1 cellular context compared by ENCODE assay signal in the genomic region with DNA sequence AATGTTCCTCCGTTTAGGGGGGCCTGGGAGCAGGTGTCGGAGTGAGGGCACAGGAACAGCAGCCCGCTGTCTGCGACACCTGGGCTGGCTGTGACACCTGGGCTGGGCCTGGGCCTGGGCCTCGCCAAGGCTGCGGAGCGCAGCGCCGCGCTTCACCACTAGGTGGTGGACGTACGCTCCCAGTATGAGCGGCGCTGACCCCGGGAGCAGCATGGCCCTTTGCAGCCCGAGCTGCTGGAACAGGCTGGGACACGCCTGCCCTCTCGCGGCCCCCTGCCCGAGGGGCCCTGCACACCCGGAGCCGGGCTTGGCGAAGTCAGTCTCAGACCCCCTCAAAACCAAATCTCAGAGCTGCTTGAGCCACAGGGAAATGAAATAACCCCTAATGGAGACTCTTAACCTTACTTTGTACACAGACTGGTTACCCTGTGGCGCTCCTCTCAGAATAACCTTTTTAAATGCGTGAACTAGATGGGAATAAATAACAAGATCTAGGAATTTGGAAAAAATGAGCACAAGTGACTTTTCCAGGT.
TF ChIP-seq lines count a peak whose summit lies in the region.

No MANE protein-coding gene starts in this region.

TF ChIP-seq in K562, 482 proteins besides CTCF, POLR2A, EP300 and RAD21 (continued from another document and continues in another):
- TF ChIP-seq, protein P1, sequence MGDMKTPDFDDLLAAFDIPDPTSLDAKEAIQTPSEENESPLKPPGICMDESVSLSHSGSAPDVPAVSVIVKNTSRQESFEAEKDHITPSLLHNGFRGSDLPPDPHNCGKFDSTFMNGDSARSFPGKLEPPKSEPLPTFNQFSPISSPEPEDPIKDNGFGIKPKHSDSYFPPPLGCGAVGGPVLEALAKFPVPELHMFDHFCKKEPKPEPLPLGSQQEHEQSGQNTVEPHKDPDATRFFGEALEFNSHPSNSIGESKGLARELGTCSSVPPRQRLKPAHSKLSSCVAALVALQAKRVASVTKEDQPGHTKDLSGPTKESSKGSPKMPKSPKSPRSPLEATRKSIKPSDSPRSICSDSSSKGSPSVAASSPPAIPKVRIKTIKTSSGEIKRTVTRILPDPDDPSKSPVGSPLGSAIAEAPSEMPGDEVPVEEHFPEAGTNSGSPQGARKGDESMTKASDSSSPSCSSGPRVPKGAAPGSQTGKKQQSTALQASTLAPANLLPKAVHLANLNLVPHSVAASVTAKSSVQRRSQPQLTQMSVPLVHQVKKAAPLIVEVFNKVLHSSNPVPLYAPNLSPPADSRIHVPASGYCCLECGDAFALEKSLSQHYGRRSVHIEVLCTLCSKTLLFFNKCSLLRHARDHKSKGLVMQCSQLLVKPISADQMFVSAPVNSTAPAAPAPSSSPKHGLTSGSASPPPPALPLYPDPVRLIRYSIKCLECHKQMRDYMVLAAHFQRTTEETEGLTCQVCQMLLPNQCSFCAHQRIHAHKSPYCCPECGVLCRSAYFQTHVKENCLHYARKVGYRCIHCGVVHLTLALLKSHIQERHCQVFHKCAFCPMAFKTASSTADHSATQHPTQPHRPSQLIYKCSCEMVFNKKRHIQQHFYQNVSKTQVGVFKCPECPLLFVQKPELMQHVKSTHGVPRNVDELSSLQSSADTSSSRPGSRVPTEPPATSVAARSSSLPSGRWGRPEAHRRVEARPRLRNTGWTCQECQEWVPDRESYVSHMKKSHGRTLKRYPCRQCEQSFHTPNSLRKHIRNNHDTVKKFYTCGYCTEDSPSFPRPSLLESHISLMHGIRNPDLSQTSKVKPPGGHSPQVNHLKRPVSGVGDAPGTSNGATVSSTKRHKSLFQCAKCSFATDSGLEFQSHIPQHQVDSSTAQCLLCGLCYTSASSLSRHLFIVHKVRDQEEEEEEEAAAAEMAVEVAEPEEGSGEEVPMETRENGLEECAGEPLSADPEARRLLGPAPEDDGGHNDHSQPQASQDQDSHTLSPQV (IDR thresholded peaks at IDR 0.05), result no peak
- peak; percentile 68; the same call in 1 of the 2 replicates for TF ChIP-seq CTBP1 (IDR thresholded peaks at IDR 0.05; ENCODE audit: borderline replicate concordance)
- TF ChIP-seq TEAD1 (CRISPR knock-in tag; IDR thresholded peaks at IDR 0.05), result 0 out of 4 replicates have a peak, but pooled peaks of 1 of the 2 experiments have one; percentile 23
- no peak for TF ChIP-seq ZBTB17 (CRISPR knock-in tag; IDR thresholded peaks at IDR 0.05)
- TF ChIP-seq, protein P2, sequence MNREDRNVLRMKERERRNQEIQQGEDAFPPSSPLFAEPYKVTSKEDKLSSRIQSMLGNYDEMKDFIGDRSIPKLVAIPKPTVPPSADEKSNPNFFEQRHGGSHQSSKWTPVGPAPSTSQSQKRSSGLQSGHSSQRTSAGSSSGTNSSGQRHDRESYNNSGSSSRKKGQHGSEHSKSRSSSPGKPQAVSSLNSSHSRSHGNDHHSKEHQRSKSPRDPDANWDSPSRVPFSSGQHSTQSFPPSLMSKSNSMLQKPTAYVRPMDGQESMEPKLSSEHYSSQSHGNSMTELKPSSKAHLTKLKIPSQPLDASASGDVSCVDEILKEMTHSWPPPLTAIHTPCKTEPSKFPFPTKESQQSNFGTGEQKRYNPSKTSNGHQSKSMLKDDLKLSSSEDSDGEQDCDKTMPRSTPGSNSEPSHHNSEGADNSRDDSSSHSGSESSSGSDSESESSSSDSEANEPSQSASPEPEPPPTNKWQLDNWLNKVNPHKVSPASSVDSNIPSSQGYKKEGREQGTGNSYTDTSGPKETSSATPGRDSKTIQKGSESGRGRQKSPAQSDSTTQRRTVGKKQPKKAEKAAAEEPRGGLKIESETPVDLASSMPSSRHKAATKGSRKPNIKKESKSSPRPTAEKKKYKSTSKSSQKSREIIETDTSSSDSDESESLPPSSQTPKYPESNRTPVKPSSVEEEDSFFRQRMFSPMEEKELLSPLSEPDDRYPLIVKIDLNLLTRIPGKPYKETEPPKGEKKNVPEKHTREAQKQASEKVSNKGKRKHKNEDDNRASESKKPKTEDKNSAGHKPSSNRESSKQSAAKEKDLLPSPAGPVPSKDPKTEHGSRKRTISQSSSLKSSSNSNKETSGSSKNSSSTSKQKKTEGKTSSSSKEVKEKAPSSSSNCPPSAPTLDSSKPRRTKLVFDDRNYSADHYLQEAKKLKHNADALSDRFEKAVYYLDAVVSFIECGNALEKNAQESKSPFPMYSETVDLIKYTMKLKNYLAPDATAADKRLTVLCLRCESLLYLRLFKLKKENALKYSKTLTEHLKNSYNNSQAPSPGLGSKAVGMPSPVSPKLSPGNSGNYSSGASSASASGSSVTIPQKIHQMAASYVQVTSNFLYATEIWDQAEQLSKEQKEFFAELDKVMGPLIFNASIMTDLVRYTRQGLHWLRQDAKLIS (CRISPR knock-in tag; IDR thresholded peaks at IDR 0.05), result no peak
- TF ChIP-seq TEAD2 (tag; IDR thresholded peaks at IDR 0.05), result no peak
- no peak for TF ChIP-seq ZNF436 (CRISPR knock-in tag; IDR thresholded peaks at IDR 0.05)
- no peak for TF ChIP-seq EHMT2 (IDR thresholded peaks at IDR 0.05)
- no peak for TF ChIP-seq BCOR (IDR thresholded peaks at IDR 0.05)
- no peak for TF ChIP-seq ZNF408 (CRISPR knock-in tag; IDR thresholded peaks at IDR 0.05; ENCODE audit: low read depth)
- TF ChIP-seq TCF7L2 (IDR thresholded peaks at IDR 0.05; ENCODE audit: low read depth, low read length), result no peak
- no peak for TF ChIP-seq PRPF4 (IDR thresholded peaks at IDR 0.05; ENCODE audit: insufficient read depth, low read depth, low read length, poor library complexity, severe bottlenecking)
- TF ChIP-seq, protein P3, sequence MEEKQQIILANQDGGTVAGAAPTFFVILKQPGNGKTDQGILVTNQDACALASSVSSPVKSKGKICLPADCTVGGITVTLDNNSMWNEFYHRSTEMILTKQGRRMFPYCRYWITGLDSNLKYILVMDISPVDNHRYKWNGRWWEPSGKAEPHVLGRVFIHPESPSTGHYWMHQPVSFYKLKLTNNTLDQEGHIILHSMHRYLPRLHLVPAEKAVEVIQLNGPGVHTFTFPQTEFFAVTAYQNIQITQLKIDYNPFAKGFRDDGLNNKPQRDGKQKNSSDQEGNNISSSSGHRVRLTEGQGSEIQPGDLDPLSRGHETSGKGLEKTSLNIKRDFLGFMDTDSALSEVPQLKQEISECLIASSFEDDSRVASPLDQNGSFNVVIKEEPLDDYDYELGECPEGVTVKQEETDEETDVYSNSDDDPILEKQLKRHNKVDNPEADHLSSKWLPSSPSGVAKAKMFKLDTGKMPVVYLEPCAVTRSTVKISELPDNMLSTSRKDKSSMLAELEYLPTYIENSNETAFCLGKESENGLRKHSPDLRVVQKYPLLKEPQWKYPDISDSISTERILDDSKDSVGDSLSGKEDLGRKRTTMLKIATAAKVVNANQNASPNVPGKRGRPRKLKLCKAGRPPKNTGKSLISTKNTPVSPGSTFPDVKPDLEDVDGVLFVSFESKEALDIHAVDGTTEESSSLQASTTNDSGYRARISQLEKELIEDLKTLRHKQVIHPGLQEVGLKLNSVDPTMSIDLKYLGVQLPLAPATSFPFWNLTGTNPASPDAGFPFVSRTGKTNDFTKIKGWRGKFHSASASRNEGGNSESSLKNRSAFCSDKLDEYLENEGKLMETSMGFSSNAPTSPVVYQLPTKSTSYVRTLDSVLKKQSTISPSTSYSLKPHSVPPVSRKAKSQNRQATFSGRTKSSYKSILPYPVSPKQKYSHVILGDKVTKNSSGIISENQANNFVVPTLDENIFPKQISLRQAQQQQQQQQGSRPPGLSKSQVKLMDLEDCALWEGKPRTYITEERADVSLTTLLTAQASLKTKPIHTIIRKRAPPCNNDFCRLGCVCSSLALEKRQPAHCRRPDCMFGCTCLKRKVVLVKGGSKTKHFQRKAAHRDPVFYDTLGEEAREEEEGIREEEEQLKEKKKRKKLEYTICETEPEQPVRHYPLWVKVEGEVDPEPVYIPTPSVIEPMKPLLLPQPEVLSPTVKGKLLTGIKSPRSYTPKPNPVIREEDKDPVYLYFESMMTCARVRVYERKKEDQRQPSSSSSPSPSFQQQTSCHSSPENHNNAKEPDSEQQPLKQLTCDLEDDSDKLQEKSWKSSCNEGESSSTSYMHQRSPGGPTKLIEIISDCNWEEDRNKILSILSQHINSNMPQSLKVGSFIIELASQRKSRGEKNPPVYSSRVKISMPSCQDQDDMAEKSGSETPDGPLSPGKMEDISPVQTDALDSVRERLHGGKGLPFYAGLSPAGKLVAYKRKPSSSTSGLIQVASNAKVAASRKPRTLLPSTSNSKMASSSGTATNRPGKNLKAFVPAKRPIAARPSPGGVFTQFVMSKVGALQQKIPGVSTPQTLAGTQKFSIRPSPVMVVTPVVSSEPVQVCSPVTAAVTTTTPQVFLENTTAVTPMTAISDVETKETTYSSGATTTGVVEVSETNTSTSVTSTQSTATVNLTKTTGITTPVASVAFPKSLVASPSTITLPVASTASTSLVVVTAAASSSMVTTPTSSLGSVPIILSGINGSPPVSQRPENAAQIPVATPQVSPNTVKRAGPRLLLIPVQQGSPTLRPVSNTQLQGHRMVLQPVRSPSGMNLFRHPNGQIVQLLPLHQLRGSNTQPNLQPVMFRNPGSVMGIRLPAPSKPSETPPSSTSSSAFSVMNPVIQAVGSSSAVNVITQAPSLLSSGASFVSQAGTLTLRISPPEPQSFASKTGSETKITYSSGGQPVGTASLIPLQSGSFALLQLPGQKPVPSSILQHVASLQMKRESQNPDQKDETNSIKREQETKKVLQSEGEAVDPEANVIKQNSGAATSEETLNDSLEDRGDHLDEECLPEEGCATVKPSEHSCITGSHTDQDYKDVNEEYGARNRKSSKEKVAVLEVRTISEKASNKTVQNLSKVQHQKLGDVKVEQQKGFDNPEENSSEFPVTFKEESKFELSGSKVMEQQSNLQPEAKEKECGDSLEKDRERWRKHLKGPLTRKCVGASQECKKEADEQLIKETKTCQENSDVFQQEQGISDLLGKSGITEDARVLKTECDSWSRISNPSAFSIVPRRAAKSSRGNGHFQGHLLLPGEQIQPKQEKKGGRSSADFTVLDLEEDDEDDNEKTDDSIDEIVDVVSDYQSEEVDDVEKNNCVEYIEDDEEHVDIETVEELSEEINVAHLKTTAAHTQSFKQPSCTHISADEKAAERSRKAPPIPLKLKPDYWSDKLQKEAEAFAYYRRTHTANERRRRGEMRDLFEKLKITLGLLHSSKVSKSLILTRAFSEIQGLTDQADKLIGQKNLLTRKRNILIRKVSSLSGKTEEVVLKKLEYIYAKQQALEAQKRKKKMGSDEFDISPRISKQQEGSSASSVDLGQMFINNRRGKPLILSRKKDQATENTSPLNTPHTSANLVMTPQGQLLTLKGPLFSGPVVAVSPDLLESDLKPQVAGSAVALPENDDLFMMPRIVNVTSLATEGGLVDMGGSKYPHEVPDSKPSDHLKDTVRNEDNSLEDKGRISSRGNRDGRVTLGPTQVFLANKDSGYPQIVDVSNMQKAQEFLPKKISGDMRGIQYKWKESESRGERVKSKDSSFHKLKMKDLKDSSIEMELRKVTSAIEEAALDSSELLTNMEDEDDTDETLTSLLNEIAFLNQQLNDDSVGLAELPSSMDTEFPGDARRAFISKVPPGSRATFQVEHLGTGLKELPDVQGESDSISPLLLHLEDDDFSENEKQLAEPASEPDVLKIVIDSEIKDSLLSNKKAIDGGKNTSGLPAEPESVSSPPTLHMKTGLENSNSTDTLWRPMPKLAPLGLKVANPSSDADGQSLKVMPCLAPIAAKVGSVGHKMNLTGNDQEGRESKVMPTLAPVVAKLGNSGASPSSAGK (IDR thresholded peaks at IDR 0.05), result no peak
- TF ChIP-seq, protein P4, sequence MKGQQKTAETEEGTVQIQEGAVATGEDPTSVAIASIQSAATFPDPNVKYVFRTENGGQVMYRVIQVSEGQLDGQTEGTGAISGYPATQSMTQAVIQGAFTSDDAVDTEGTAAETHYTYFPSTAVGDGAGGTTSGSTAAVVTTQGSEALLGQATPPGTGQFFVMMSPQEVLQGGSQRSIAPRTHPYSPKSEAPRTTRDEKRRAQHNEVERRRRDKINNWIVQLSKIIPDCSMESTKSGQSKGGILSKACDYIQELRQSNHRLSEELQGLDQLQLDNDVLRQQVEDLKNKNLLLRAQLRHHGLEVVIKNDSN (CRISPR knock-in tag; IDR thresholded peaks at IDR 0.05), result no peak
- no peak for TF ChIP-seq ZNF778 (CRISPR knock-in tag; IDR thresholded peaks at IDR 0.05)
- no peak for TF ChIP-seq ZBED1 (IDR thresholded peaks at IDR 0.05)
- no peak for TF ChIP-seq COPS2 (conservative IDR thresholded peaks at IDR 0.05)
- TF ChIP-seq, protein P5, sequence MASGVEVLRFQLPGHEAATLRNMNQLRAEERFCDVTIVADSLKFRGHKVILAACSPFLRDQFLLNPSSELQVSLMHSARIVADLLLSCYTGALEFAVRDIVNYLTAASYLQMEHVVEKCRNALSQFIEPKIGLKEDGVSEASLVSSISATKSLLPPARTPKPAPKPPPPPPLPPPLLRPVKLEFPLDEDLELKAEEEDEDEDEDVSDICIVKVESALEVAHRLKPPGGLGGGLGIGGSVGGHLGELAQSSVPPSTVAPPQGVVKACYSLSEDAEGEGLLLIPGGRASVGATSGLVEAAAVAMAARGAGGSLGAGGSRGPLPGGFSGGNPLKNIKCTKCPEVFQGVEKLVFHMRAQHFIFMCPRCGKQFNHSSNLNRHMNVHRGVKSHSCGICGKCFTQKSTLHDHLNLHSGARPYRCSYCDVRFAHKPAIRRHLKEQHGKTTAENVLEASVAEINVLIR (CRISPR knock-in tag; IDR thresholded peaks at IDR 0.05), result no peak
- TF ChIP-seq HDAC3 (IDR thresholded peaks at IDR 0.05; ENCODE audit: borderline replicate concordance, partially characterized antibody), result no peak
- no peak for TF ChIP-seq ZNF140 (CRISPR knock-in tag; IDR thresholded peaks at IDR 0.05)
- TF ChIP-seq MYBL2 (IDR thresholded peaks at IDR 0.05; ENCODE audit: low read depth), result no peak
- TF ChIP-seq MYBL2 (CRISPR knock-in tag; IDR thresholded peaks at IDR 0.05; ENCODE audit: borderline replicate concordance), result no peak
- TF ChIP-seq, protein P6, sequence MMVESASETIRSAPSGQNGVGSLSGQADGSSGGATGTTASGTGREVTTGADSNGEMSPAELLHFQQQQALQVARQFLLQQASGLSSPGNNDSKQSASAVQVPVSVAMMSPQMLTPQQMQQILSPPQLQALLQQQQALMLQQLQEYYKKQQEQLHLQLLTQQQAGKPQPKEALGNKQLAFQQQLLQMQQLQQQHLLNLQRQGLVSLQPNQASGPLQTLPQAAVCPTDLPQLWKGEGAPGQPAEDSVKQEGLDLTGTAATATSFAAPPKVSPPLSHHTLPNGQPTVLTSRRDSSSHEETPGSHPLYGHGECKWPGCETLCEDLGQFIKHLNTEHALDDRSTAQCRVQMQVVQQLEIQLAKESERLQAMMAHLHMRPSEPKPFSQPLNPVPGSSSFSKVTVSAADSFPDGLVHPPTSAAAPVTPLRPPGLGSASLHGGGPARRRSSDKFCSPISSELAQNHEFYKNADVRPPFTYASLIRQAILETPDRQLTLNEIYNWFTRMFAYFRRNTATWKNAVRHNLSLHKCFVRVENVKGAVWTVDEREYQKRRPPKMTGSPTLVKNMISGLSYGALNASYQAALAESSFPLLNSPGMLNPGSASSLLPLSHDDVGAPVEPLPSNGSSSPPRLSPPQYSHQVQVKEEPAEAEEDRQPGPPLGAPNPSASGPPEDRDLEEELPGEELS (CRISPR knock-in tag; IDR thresholded peaks at IDR 0.05; ENCODE audit: borderline replicate concordance), result no peak
- TF ChIP-seq RFX1 (IDR thresholded peaks at IDR 0.05), result no peak
- TF ChIP-seq, protein P7, sequence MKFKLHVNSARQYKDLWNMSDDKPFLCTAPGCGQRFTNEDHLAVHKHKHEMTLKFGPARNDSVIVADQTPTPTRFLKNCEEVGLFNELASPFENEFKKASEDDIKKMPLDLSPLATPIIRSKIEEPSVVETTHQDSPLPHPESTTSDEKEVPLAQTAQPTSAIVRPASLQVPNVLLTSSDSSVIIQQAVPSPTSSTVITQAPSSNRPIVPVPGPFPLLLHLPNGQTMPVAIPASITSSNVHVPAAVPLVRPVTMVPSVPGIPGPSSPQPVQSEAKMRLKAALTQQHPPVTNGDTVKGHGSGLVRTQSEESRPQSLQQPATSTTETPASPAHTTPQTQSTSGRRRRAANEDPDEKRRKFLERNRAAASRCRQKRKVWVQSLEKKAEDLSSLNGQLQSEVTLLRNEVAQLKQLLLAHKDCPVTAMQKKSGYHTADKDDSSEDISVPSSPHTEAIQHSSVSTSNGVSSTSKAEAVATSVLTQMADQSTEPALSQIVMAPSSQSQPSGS (CRISPR knock-in tag; IDR thresholded peaks at IDR 0.05), result no peak
- TF ChIP-seq NR2C2 (CRISPR knock-in tag; IDR thresholded peaks at IDR 0.05), result no peak
- TF ChIP-seq NR2C2 (tag; IDR thresholded peaks at IDR 0.05), result peak; percentile 56; the same call in 1 of the 2 replicates
